ENCODE assay signal across 26 cellular contexts in genomic region chr4:20844311-20844710, GRCh38.
DNase-seq lines count a peak whose midpoint lies in the region.
"Had no signal": no experiment of that assay in that cellular context is flagged by ENCODE, and none has a peak within 500 bp of the region (broad histone marks: within the 10 kb centered on the region; RNA-seq: fewer than 3 reads in every experiment).

No MANE protein-coding gene starts in this region.

- no peak overlapping the region for H4K8ac ChIP-seq in trophoblast cell (ENCODE audit: low read depth, low read length)

- H2BK12ac ChIP-seq in trophoblast cell (ENCODE audit: low read length) = no peak overlapping the region

- H3K9ac ChIP-seq in trophoblast cell (ENCODE audit: low read length) = no peak overlapping the region

- no peak overlapping the region for H2AK5ac ChIP-seq in trophoblast cell (ENCODE audit: low read length)

- no peaks in the 10 kb centered on the region for H3K36me3 ChIP-seq in trophoblast cell (ENCODE audit: control insufficient read depth in 1 of 2, insufficient read depth in 2 of 2, low read length in 2 of 2)

- H2BK120ac ChIP-seq in trophoblast cell (ENCODE audit: insufficient read depth, low read length, poor library complexity) = no peak overlapping the region

- no CpG with 5 or more reads among the region's 4 CpGs for WGBS in trophoblast cell (ENCODE audit: extremely low coverage, insufficient coverage, insufficient read length)

- DNase-seq in EH (ENCODE audit: low read depth) = peak; percentile 47
- DNase-seq in NCI-H2227 treated with DMSO at 0.1 percent for 48 hours (lab: John Stamatoyannopoulos, UW) = peak; percentile 77
- peak; percentile 10 for DNase-seq in foreskin melanocyte
- peak in 1 of 2 donors; percentile 52 for DNase-seq in trophoblast cell
- no peak for DNase-seq in stimulated activated naive CD4-positive, alpha-beta T cell treated with Interleukin-2 at 50 U/mL for 16 hours (lab: John Stamatoyannopoulos, UW)
- DNase-seq in cerebellar nuclear complex (lab: John Stamatoyannopoulos, UW) = no peak
- DNase-seq in mucosa of gallbladder (ENCODE audit: low spot score) = no peak
- DNase-seq: CD8-positive, alpha-beta memory T cell; DMS 273 treated with DMSO at 0.1 percent for 48 hours; DMS79; GF-D8; H9; IMR-90; KG1; NCI-H1092; NCI-H1417 treated with DMSO at 0.1 percent for 48 hours; NCI-H1694 treated with DMSO at 0.1 percent for 48 hours; NCI-H2081; NCI-H2171 treated with DMSO at 0.1 percent for 48 hours; NCI-H446; NCI-H524 treated with DMSO at 0.1 percent for 48 hours; SHP77 had no signal

- H3K4ac ChIP-seq in trophoblast cell (ENCODE audit: low read depth, low read length) = no peak overlapping the region

- H3K27me3 ChIP-seq in trophoblast cell (ENCODE audit: insufficient read depth, low read length) = no peaks in the 10 kb centered on the region

- H3K18ac ChIP-seq in trophoblast cell (ENCODE audit: low read length) = no peak overlapping the region

- peaks cover 2% of the 10 kb centered on the region for H3K79me2 ChIP-seq in trophoblast cell (ENCODE audit: control insufficient read depth, insufficient read depth, low read length, poor library complexity)

- H3K79me1 ChIP-seq in trophoblast cell (ENCODE audit: low read length) = peaks cover 8% of the 10 kb centered on the region

- H3K4me1 ChIP-seq in trophoblast cell (ENCODE audit: control insufficient read depth in 1 of 2, insufficient read depth in 2 of 2, low read length in 2 of 2) = peaks cover 11 to 12% of the 10 kb centered on the region in 2 experiments
- H3K4me1 ChIP-seq: A549 had no signal

- H2BK5ac ChIP-seq in trophoblast cell (ENCODE audit: low read depth, low read length, poor library complexity) = no peak overlapping the region

- no peak overlapping the region for H2AFZ ChIP-seq in trophoblast cell (ENCODE audit: insufficient read depth, low read length, poor library complexity)
- H2AFZ ChIP-seq: GM23338 had no signal

- H3K4me3 ChIP-seq in trophoblast cell (ENCODE audit: low read depth, low read length) = no peak overlapping the region
- H3K4me3 ChIP-seq: A549, GM23338 had no signal

- no peak overlapping the region for H4K12ac ChIP-seq in trophoblast cell (ENCODE audit: low read depth, low read length)

- H3K23ac ChIP-seq in trophoblast cell (ENCODE audit: low read length) = no peak overlapping the region

- no peak overlapping the region for H3K4me2 ChIP-seq in trophoblast cell (ENCODE audit: low read length)
- H3K4me2 ChIP-seq: A549, GM23338 had no signal

- H4K91ac ChIP-seq in trophoblast cell (ENCODE audit: low read depth, low read length) = no peak overlapping the region

- peak overlapping the region; percentile 40 for H3K27ac ChIP-seq in trophoblast cell (ENCODE audit: low read depth, low read length)
- H3K27ac ChIP-seq: A549, C4-2B, RWPE1 had no signal

- H3K9me3 ChIP-seq in trophoblast cell (ENCODE audit: insufficient read depth, low read depth, low read length) = no peaks in the 10 kb centered on the region
- H3K9me3 ChIP-seq: A549 had no signal

- H3K14ac ChIP-seq in trophoblast cell (ENCODE audit: low read length) = no peak overlapping the region

Comparison
In these comparisons a context has a peak if more than half of its experiments do, and no peak if none do; other contexts are left out.
1. DNase-seq: peak in EH (single experiment), NCI-H2227 treated with DMSO at 0.1 percent for 48 hours (single experiment) and foreskin melanocyte (single experiment); none in stimulated activated naive CD4-positive, alpha-beta T cell treated with Interleukin-2 at 50 U/mL for 16 hours (single experiment), cerebellar nuclear complex (0 of 2) and mucosa of gallbladder (single experiment).